Comparison of ENCODE assay signal across 1 cellular context in the genomic region with DNA sequence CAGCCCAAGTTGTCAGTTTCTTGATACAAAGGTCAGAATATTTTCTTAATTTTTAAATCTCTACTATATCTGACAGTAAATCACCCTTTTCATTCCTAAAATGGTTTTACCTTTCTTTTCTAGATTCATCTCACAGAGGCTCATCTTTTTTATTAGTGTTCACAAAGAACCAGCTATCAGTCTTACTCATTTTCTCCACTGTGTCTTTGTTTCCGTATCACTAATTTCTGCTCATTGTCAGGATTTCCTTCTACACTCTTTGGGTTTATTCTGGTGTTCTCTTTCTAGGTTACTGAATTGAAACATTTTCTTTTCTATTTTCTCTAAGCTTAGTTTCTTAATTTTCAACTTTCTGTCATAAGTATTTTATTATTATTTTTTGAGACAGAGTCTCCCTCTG.
A peak's percentile ranks its signal among the peaks of the same experiment; 100 is the strongest.
TF ChIP-seq lines count a peak whose summit lies in the region.

No MANE protein-coding gene starts in this region.

TF ChIP-seq in GM12878, 131 proteins besides CTCF, POLR2A, EP300 and RAD21:
- TF ChIP-seq JUNB (IDR thresholded peaks at IDR 0.05) (peak; percentile 36; the same call in 1 of the 2 replicates), ZNF24 (IDR thresholded peaks at IDR 0.05) (no peak)
